In genomic region chr1:120068683-120069066, GRCh38 we compare ENCODE assay signal across 8 cellular contexts. TPM values are rescaled to one million over a fixed set of nuclear protein-coding genes. Genes with fewer than 3 reads are reported as not detected.
A peak's percentile ranks its signal among the peaks of the same experiment; 100 is the strongest.
DNase-seq lines count a peak whose midpoint lies in the region; ATAC-seq and TF ChIP-seq lines count a peak whose summit lies in the region.
"Not testable (repeated sequence)": the region's sequence is repeated elsewhere in the genome, so short reads cannot be mapped to it uniquely, and the experiment has no call there.

No MANE protein-coding gene starts in this region.

- not testable (repeated sequence) for H3K27me3 ChIP-seq in CD8-positive, alpha-beta T cell (ENCODE audit: insufficient read depth, low read length); MG63; lung (ENCODE audit: control insufficient read depth, insufficient read depth); tibial nerve

- 0 to 2% methylated on average over 10 to 14 of the region's 28 CpGs for WGBS in lung, 2 donors
- WGBS in tibial nerve, 2 donors, result 0% methylated on average over 6 of the region's 28 CpGs; no CpG with 5 or more reads in 1 of the 2 donors

- CTCF ChIA-PET in CD8-positive, alpha-beta T cell (lab: Charles Lee); activated CD4-positive, alpha-beta memory T cell treated with anti-CD3 and anti-CD28 coated beads for 36 hours (lab: Charles Lee): not testable (repeated sequence)

- H3K36me3 ChIP-seq in CD8-positive, alpha-beta T cell (ENCODE audit: insufficient read depth, low read length); MG63; lung (ENCODE audit: control insufficient read depth in 2 of 2, insufficient read depth in 2 of 2, low read length in 2 of 2); tibial nerve: not testable (repeated sequence)

- not testable (repeated sequence) for H3K4me3 ChIP-seq in CD8-positive, alpha-beta T cell (ENCODE audit: low read depth, low read length)
- peak overlapping the region; percentile 73 for H3K4me3 ChIP-seq in MG63
- peak overlapping the region; percentile 46 for H3K4me3 ChIP-seq in astrocyte of the cerebellum (ENCODE audit: low read depth, low read length)
- H3K4me3 ChIP-seq in fibroblast of the aortic adventitia (ENCODE audit: low read depth, low read length), result peak overlapping the region; percentile 59
- H3K4me3 ChIP-seq in lung, result peak overlapping the region; percentile 39
- peak overlapping the region; percentile 49 for H3K4me3 ChIP-seq in retinal pigment epithelial cell (ENCODE audit: low read length)
- peak overlapping the region; percentile 64 to 84 (median 75) for H3K4me3 ChIP-seq in tibial nerve

- POLR2A ChIA-PET in CD8-positive, alpha-beta T cell (lab: Charles Lee); activated CD4-positive, alpha-beta memory T cell treated with anti-CD3 and anti-CD28 coated beads for 36 hours (lab: Charles Lee): not testable (repeated sequence)

- not testable (repeated sequence) for ATAC-seq in CD8-positive, alpha-beta T cell; lung (ENCODE audit: insufficient read depth, low FRiP score)

- not testable (repeated sequence) for TF ChIP-seq CTCF in CD8-positive, alpha-beta T cell (IDR thresholded peaks at IDR 0.05); astrocyte of the cerebellum (IDR thresholded peaks at IDR 0.05; ENCODE audit: low read depth, low read length, missing control alignments); fibroblast of the aortic adventitia (IDR thresholded peaks at IDR 0.05; ENCODE audit: insufficient read depth, low read length); lung (IDR thresholded peaks at IDR 0.05; ENCODE audit: control extremely low read depth, extremely low read depth); retinal pigment epithelial cell (conservative IDR thresholded peaks at IDR 0.05; ENCODE audit: low read depth, low read length); tibial nerve (IDR thresholded peaks at IDR 0.05)

- not testable (repeated sequence) for H3K9me3 Mint-ChIP-seq in CD8-positive, alpha-beta T cell; activated CD4-positive, alpha-beta memory T cell treated with anti-CD3 and anti-CD28 coated beads for 36 hours

- H3K27ac Mint-ChIP-seq in CD8-positive, alpha-beta T cell; activated CD4-positive, alpha-beta memory T cell treated with anti-CD3 and anti-CD28 coated beads for 36 hours: not testable (repeated sequence)

- not testable (repeated sequence) for H3K4me1 ChIP-seq in CD8-positive, alpha-beta T cell (ENCODE audit: insufficient read depth, low read length); lung (ENCODE audit: control insufficient read depth in 2 of 2, insufficient read depth in 2 of 2, low read length in 2 of 2); tibial nerve

- not testable (repeated sequence) for H3K27me3 Mint-ChIP-seq in CD8-positive, alpha-beta T cell (ENCODE audit: low read depth); activated CD4-positive, alpha-beta memory T cell treated with anti-CD3 and anti-CD28 coated beads for 36 hours

- H3K4me1 Mint-ChIP-seq in CD8-positive, alpha-beta T cell (ENCODE audit: low read depth); activated CD4-positive, alpha-beta memory T cell treated with anti-CD3 and anti-CD28 coated beads for 36 hours (ENCODE audit: low read depth): not testable (repeated sequence)

- DNase-seq in CD8-positive, alpha-beta T cell, result peak in 4 of 7 experiments; percentile 1 to 20 (median 8)
- DNase-seq in MG63 (peak; percentile 62), tibial nerve (ENCODE audit: low spot score in 2 of 2) (peak in 1 of 2 donors; percentile 13)
- DNase-seq in activated CD4-positive, alpha-beta memory T cell treated with anti-CD3 and anti-CD28 coated beads for 36 hours, result peak; percentile 11
- DNase-seq in astrocyte of the cerebellum (ENCODE audit: low read depth); fibroblast of the aortic adventitia (ENCODE audit: low read depth); lung (ENCODE audit: low spot score); retinal pigment epithelial cell (ENCODE audit: low read depth): not testable (repeated sequence)

- not testable (repeated sequence) for H3K27ac ChIP-seq in CD8-positive, alpha-beta T cell (ENCODE audit: low read depth, low read length)
- peak overlapping the region; percentile 64 to 87 for H3K27ac ChIP-seq in lung (ENCODE audit: low read depth in 1 of 2, low read length in 1 of 2)
- H3K27ac ChIP-seq in tibial nerve, result peak overlapping the region; percentile 66 to 95 (median 90)

- not testable (repeated sequence) for H3K36me3 Mint-ChIP-seq in CD8-positive, alpha-beta T cell; activated CD4-positive, alpha-beta memory T cell treated with anti-CD3 and anti-CD28 coated beads for 36 hours

- in situ Hi-C loops in astrocyte of the cerebellum (cut with HindIII; ENCODE audit: low sequenced_read_pairs), result not testable (repeated sequence)

- not testable (repeated sequence) for H3K9me3 ChIP-seq in CD8-positive, alpha-beta T cell (ENCODE audit: low read length); MG63; lung (ENCODE audit: control insufficient read depth in 2 of 2, insufficient read depth in 1 of 2, low read length in 1 of 2); tibial nerve

- not testable (repeated sequence) for TF ChIP-seq POLR2A in tibial nerve (IDR thresholded peaks at IDR 0.05)

- peak overlapping the region; percentile 63 for H3K4me3 Mint-ChIP-seq in CD8-positive, alpha-beta T cell
- H3K4me3 Mint-ChIP-seq in activated CD4-positive, alpha-beta memory T cell treated with anti-CD3 and anti-CD28 coated beads for 36 hours, result peak overlapping the region; percentile 45

- peak in 1 of 2 donors; percentile 18 for TF ChIP-seq EP300 in tibial nerve (IDR thresholded peaks at IDR 0.05)

- intact Hi-C loops in CD8-positive, alpha-beta T cell (cut with DNase I, micrococcal nuclease); activated CD4-positive, alpha-beta memory T cell treated with anti-CD3 and anti-CD28 coated beads for 36 hours (cut with micrococcal nuclease): not testable (repeated sequence)

RNA-seq across cellular contexts. Expression of gene NOTCH2, which starts 0.8 kb away (rescaled TPM):
- 10 to 100 TPM; 25.5 to 28.8 TPM for total RNA-seq in CD8-positive, alpha-beta T cell
- 70.0 and 76.4 TPM in 2 replicates for total RNA-seq in MG63 (2014; rRNA removed; shearing (Covaris generic); ENCODE audit: low replicate concordance)
- 10 to 100 TPM; 57.2 to 62.4 TPM for total RNA-seq in activated CD4-positive, alpha-beta memory T cell treated with anti-CD3 and anti-CD28 coated beads for 36 hours
- total RNA-seq in fibroblast of the aortic adventitia (ENCODE audit: low replicate concordance), result 122 and 143 TPM in 2 replicates
- 100 to 1,000 TPM; 123 to 179 TPM for total RNA-seq in lung
- 10 to 100 TPM in 1 of 2 donors, 1 to 10 TPM in 1; 6.8 to 37.7 TPM for polyA plus RNA-seq in lung
- 100 to 1,000 TPM in 3 of 4 donors, 10 to 100 TPM in 1; 86.7 to 110 (median 106) TPM for total RNA-seq in tibial nerve
